ENCODE assay signal across 16 cellular contexts in the genomic region with DNA sequence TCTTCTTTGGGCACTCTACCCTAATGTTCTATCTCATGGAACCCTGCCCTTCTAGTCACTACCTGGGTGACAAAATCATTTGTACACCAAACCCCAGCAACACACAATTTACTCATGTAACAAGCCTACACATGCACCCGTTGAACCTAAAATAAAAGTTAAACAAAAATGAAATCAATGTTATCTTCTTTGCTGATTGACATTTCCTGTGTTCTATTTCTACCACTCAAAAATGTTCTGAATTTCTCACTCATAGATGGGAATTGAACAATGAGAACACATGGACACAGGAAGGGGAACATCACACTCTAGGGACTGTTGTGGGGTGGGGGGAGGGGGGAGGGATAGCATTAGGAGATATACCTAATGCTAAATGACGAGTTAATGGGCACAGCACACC. TPM values are rescaled to one million over a fixed set of nuclear protein-coding genes. Genes with fewer than 3 reads are reported as not detected.
"Had no signal": no experiment of that assay in that cellular context is flagged by ENCODE, and none has a peak within 500 bp of the region (broad histone marks: within the 10 kb centered on the region; RNA-seq: fewer than 3 reads in every experiment).

No MANE protein-coding gene starts in this region.

RNA-seq across cellular contexts. Expression of a gene that starts 8.8 kb away (rescaled TPM):
- total RNA-seq: subcutaneous adipose tissue, suprapubic skin, temporal lobe, testis, thoracic aorta, thyroid gland, tibial nerve, transverse colon, upper lobe of left lung, upper lobe of right lung, ureter, urinary bladder, uterus, vagina had no signal
- polyA plus RNA-seq: stomach, urinary bladder had no signal

RNA-seq across cellular contexts. Expression of a gene that starts 16.8 kb away (rescaled TPM):
- total RNA-seq: stomach, subcutaneous adipose tissue, suprapubic skin, temporal lobe, testis, thoracic aorta, thyroid gland, tibial nerve, transverse colon, upper lobe of left lung, upper lobe of right lung, ureter, urinary bladder, uterus, vagina had no signal
- polyA plus RNA-seq: stomach, thymus, urinary bladder had no signal

RNA-seq across cellular contexts. Expression of a gene that starts 47.0 kb away (rescaled TPM):
- total RNA-seq: stomach, subcutaneous adipose tissue, suprapubic skin, temporal lobe, thoracic aorta, thyroid gland, tibial nerve, transverse colon, upper lobe of left lung, upper lobe of right lung, ureter, urinary bladder, uterus, vagina had no signal
- polyA plus RNA-seq: stomach, urinary bladder had no signal
